Comparison of ENCODE assay signal across 1 cellular context in genomic region chr11:71249301-71249700, GRCh38.
TF ChIP-seq lines count a peak whose summit lies in the region.

No MANE protein-coding gene starts in this region.

TF ChIP-seq in HepG2, 621 proteins besides CTCF, POLR2A, EP300 and RAD21:
- no peak for TF ChIP-seq IRX3 (CRISPR knock-in tag; IDR thresholded peaks at IDR 0.05; ENCODE audit: borderline replicate concordance, low read depth)
- no peak for TF ChIP-seq RNF219 (CRISPR knock-in tag; IDR thresholded peaks at IDR 0.05)
- no peak for TF ChIP-seq ZNF24 (IDR thresholded peaks at IDR 0.05)
- no peak for TF ChIP-seq ZNF274 (CRISPR knock-in tag; IDR thresholded peaks at IDR 0.05)
- no peak for TF ChIP-seq ZNF879 (CRISPR knock-in tag; IDR thresholded peaks at IDR 0.05)
- no peak for TF ChIP-seq MED8 (CRISPR knock-in tag; IDR thresholded peaks at IDR 0.05; ENCODE audit: insufficient replicate concordance)
- TF ChIP-seq ZXDC (CRISPR knock-in tag; IDR thresholded peaks at IDR 0.05) = no peak
- no peak for TF ChIP-seq CHD4 (IDR thresholded peaks at IDR 0.05; ENCODE audit: borderline replicate concordance, low read length)
- TF ChIP-seq XRCC5 (optimal IDR thresholded peaks at IDR 0.05; ENCODE audit: low read length) = no peak
- TF ChIP-seq, protein P1, sequence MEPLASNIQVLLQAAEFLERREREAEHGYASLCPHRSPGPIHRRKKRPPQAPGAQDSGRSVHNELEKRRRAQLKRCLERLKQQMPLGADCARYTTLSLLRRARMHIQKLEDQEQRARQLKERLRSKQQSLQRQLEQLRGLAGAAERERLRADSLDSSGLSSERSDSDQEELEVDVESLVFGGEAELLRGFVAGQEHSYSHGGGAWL (CRISPR knock-in tag; IDR thresholded peaks at IDR 0.05) = no peak
- no peak for TF ChIP-seq ZNF891 (CRISPR knock-in tag; IDR thresholded peaks at IDR 0.05)
- TF ChIP-seq NFYB (CRISPR knock-in tag; IDR thresholded peaks at IDR 0.05) = no peak
- no peak for TF ChIP-seq ZNF225 (CRISPR knock-in tag; IDR thresholded peaks at IDR 0.05)
- TF ChIP-seq, protein P2, sequence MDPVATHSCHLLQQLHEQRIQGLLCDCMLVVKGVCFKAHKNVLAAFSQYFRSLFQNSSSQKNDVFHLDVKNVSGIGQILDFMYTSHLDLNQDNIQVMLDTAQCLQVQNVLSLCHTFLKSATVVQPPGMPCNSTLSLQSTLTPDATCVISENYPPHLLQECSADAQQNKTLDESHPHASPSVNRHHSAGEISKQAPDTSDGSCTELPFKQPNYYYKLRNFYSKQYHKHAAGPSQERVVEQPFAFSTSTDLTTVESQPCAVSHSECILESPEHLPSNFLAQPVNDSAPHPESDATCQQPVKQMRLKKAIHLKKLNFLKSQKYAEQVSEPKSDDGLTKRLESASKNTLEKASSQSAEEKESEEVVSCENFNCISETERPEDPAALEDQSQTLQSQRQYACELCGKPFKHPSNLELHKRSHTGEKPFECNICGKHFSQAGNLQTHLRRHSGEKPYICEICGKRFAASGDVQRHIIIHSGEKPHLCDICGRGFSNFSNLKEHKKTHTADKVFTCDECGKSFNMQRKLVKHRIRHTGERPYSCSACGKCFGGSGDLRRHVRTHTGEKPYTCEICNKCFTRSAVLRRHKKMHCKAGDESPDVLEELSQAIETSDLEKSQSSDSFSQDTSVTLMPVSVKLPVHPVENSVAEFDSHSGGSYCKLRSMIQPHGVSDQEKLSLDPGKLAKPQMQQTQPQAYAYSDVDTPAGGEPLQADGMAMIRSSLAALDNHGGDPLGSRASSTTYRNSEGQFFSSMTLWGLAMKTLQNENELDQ (CRISPR knock-in tag; IDR thresholded peaks at IDR 0.05; ENCODE audit: borderline replicate concordance) = no peak
- no peak for TF ChIP-seq ZNF20 (CRISPR knock-in tag; IDR thresholded peaks at IDR 0.05)
- TF ChIP-seq, protein P3, sequence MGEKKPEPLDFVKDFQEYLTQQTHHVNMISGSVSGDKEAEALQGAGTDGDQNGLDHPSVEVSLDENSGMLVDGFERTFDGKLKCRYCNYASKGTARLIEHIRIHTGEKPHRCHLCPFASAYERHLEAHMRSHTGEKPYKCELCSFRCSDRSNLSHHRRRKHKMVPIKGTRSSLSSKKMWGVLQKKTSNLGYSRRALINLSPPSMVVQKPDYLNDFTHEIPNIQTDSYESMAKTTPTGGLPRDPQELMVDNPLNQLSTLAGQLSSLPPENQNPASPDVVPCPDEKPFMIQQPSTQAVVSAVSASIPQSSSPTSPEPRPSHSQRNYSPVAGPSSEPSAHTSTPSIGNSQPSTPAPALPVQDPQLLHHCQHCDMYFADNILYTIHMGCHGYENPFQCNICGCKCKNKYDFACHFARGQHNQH (CRISPR knock-in tag; IDR thresholded peaks at IDR 0.05) = no peak
- TF ChIP-seq, protein P4, sequence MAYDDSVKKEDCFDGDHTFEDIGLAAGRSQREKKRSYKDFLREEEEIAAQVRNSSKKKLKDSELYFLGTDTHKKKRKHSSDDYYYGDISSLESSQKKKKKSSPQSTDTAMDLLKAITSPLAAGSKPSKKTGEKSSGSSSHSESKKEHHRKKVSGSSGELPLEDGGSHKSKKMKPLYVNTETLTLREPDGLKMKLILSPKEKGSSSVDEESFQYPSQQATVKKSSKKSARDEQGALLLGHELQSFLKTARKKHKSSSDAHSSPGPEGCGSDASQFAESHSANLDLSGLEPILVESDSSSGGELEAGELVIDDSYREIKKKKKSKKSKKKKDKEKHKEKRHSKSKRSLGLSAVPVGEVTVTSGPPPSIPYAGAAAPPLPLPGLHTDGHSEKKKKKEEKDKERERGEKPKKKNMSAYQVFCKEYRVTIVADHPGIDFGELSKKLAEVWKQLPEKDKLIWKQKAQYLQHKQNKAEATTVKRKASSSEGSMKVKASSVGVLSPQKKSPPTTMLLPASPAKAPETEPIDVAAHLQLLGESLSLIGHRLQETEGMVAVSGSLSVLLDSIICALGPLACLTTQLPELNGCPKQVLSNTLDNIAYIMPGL (CRISPR knock-in tag; IDR thresholded peaks at IDR 0.05; ENCODE audit: borderline replicate concordance in 1 of 2, low read depth in 1 of 2) = no peak
- no peak for TF ChIP-seq HHEX (CRISPR knock-in tag; IDR thresholded peaks at IDR 0.05)
- TF ChIP-seq SAFB2 (CRISPR knock-in tag; IDR thresholded peaks at IDR 0.05; ENCODE audit: borderline replicate concordance, low read depth) = no peak
- TF ChIP-seq ZZZ3 (CRISPR knock-in tag; IDR thresholded peaks at IDR 0.05; ENCODE audit: borderline replicate concordance) = no peak
